ENCODE assay signal across 9 cellular contexts in the genomic region with DNA sequence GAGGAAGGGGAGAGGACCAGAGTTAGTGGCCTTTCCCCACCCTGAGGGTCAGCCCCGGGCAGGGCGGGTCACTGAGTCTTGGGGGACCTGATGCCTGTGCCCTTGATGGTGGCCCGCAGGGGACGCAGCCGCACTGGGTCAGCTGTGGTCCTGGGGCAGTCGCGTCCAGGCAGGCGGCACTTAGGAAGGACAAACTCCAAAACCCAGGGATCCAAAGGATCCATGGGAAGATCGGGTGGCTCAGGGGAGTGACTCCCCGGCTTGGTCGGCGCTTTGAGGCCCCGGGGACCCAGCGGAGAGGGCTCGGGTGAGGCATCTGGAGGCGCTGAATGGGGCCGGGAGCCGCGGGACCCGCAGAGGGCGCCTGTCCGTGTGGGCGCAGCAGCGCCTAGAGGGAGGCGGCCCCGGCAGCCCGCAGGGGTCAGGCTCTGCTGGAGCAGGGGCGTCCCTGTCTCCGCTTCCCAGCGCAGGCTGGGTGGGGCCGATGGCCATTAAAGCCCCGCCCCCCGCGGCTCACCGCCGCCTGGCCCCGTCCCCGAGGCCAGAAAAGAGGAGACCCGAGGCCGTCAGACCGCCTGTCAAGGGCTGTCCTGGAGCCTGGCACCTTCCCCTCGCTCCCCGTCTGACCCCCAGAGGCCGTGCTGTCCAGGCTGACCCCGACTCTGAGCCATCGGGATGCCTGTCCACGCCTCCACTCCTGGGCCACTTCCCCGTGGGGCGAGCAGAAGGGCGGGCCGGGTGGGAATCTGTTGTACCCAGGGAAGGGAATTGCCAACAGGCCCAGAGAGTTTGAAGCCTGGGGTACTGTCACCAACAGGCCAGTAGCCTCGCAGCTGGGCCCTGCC. TPM values are rescaled to one million over a fixed set of nuclear protein-coding genes. Genes with fewer than 3 reads are reported as not detected.
DNase-seq lines count a peak whose midpoint lies in the region; ATAC-seq and TF ChIP-seq lines count a peak whose summit lies in the region.
"Had no signal": no experiment of that assay in that cellular context is flagged by ENCODE, and none has a peak within 500 bp of the region (broad histone marks: within the 10 kb centered on the region; RNA-seq: fewer than 3 reads in every experiment).

No MANE protein-coding gene starts in this region.

- TF ChIP-seq CTCF in breast epithelium (IDR thresholded peaks at IDR 0.05) = no peak

- H3K27me3 ChIP-seq in breast epithelium (no peaks in the 10 kb centered on the region), HAP-1 (ENCODE audit: low read depth) (no peaks in the 10 kb centered on the region)

- H3K36me3 ChIP-seq in breast epithelium (no peaks in the 10 kb centered on the region), HAP-1 (replicated peaks) (no peaks in the 10 kb centered on the region)

- intact Hi-C loops in breast epithelium (cut with DNase I; ENCODE audit: low total_unique reads) (no loop called here), left colon (cut with DNase I, micrococcal nuclease) (no loop called here)

- H3K27ac ChIP-seq in breast epithelium = peak overlapping the region; percentile 93 to 97

- H3K4me1 ChIP-seq in breast epithelium (peaks cover 5 to 13% of the 10 kb centered on the region in 2 donors), HAP-1 (no peaks in the 10 kb centered on the region; the same call in none of the 2 replicates)

- H3K9me3 ChIP-seq in breast epithelium (no peaks in the 10 kb centered on the region), HAP-1 (no peaks in the 10 kb centered on the region)

- DNase-seq in AG20443 (ENCODE audit: low spot score) = peak; percentile 85
- peak; percentile 95 for DNase-seq in HuH-7.5 (ENCODE audit: low spot score)
- no peak for DNase-seq in breast epithelium (ENCODE audit: low spot score in 2 of 2)
- DNase-seq in left colon = peak; percentile 70 to 77
- DNase-seq in stimulated activated CD4-positive, alpha-beta T cell treated with anti-CD3 and anti-CD28 coated beads, Interleukin-4, amount 100 ng/mL, for 48 hours (ENCODE audit: low read depth in 2 of 2) = peak; percentile 17 to 23
- DNase-seq in hippocampal formation (lab: John Stamatoyannopoulos, UW) = no peak
- DNase-seq in anterior cingulate cortex (lab: John Stamatoyannopoulos, UW) = no peak
- no peak for DNase-seq in HAP-1 (ENCODE audit: low spot score in 2 of 2)

- peak; percentile 95 for ATAC-seq in left colon

- in situ Hi-C loops in HAP-1 (cut with MboI; ENCODE audit: low sequenced_read_pairs) = no loop called here

- peak overlapping the region; percentile 35 to 60 (median 35) for H3K4me3 ChIP-seq in breast epithelium
- no peak overlapping the region for H3K4me3 ChIP-seq in HAP-1

- TF ChIP-seq POLR2A in breast epithelium (IDR thresholded peaks at IDR 0.05) = no peak

RNA-seq across cellular contexts. Expression of a gene that starts 17.4 kb away (rescaled TPM):
- 1,000 to 10,000 TPM in 1 of 3 donors, 100 to 1,000 TPM in 1, 10 to 100 TPM in 1; 92.3 to 1,697 (median 153) TPM for total RNA-seq in breast epithelium
- total RNA-seq in left colon = 10 to 100 TPM; 24.6 to 26.2 TPM
- total RNA-seq: temporal lobe had no signal

RNA-seq across cellular contexts. Expression of a gene that starts 18.8 kb away (rescaled TPM):
- total RNA-seq in breast epithelium = 10 to 100 TPM; 33.4 to 41.3 (median 38.3) TPM
- total RNA-seq in left colon = 10 to 100 TPM; 27.3 to 29.9 TPM

RNA-seq across cellular contexts. Expression of a gene that starts 27.8 kb away (rescaled TPM):
- total RNA-seq in breast epithelium (10 to 100 TPM; 34.1 to 73.1 (median 56.5) TPM), left colon (10 to 100 TPM; 40.9 to 41.7 TPM)

RNA-seq across cellular contexts. Expression of a gene that starts 40.0 kb away (rescaled TPM):
- total RNA-seq in breast epithelium (10 to 100 TPM; 11.5 to 22.0 (median 11.7) TPM), left colon (10 to 100 TPM; 87.3 to 88.7 TPM)

RNA-seq across cellular contexts. Expression of a gene that starts 52.6 kb away (rescaled TPM):
- total RNA-seq in breast epithelium (10 to 100 TPM; 63.1 to 76.7 (median 72.3) TPM), left colon (10 to 100 TPM; 40.2 to 47.1 TPM)

Comparison
In these comparisons a context has a peak if more than half of its experiments do, and no peak if none do; other contexts are left out.
1. DNase-seq: peak in AG20443 (single experiment), HuH-7.5 (single experiment), left colon (2 of 2) and stimulated activated CD4-positive, alpha-beta T cell treated with anti-CD3 and anti-CD28 coated beads, Interleukin-4, amount 100 ng/mL, for 48 hours (2 of 2); none in breast epithelium (0 of 2), hippocampal formation (0 of 2), anterior cingulate cortex (0 of 58) and HAP-1 (0 of 2).